In the genomic region with DNA sequence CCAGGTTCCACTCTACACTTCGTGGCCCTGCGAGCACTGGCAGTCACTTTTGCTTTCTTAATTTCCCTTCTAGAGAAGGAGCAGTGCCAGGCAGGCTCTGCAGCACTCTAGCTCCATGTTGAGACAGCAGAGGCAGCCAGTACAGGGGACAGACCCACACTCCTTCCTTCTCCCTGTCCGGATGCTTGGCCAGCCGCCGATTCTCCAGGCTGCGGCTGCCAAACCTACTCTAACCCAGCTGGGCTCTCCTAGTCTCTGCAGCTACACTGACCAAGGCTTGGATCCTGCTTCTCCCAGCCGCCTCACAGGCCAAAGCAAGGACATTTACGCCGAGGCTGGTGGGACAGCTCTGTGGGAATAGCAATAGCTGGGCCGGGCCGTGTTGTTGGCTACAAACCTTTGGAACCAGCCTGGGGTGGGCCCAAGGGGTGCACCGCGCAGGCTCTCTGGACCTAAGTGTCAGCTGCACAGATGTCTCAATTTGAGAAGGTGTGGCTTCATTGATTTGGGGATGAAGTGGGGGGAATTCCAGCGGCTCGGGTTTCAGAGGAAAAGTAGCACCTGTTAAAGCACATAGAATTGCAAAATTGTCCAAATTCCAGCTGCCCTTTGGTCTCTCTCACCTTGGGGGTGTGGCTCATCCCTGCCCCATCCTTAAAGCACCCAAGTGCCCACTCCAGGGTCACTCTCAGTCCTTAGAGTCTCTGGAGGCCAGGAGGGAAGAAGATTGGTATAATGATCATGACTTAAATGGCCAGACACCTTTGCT, we compare ENCODE assay signal across 26 cellular contexts. TPM values are rescaled to one million over a fixed set of nuclear protein-coding genes. Genes with fewer than 3 reads are reported as not detected.
DNase-seq lines count a peak whose midpoint lies in the region; ATAC-seq, FAIRE-seq and TF ChIP-seq lines count a peak whose summit lies in the region.
"Had no signal": no experiment of that assay in that cellular context is flagged by ENCODE, and none has a peak within 500 bp of the region (broad histone marks: within the 10 kb centered on the region; RNA-seq: fewer than 3 reads in every experiment).

No MANE protein-coding gene starts in this region.

- no peak overlapping the region for H3K9ac ChIP-seq in H9 (ENCODE audit: extremely low read depth, insufficient read length, low read length)
- no peak overlapping the region for H3K9ac ChIP-seq in HepG2 (ENCODE audit: insufficient read depth, low read depth, low read length)
- H3K9ac ChIP-seq: BLaER1 treated with 17β-estradiol and CSF1 and Interleukin-3, amounts not matched to agents 10 nM and 100 nM; GM23248 had no signal

- TF ChIP-seq RAD21 in A549 (conservative IDR thresholded peaks at IDR 0.05 in 1 of 2, IDR thresholded peaks at IDR 0.05 in 1 of 2) = no peak
- no peak for TF ChIP-seq RAD21 in HepG2 (CRISPR knock-in tag; IDR thresholded peaks at IDR 0.05)

- H3K4ac ChIP-seq in H9 (ENCODE audit: low read depth, low read length) = no peak overlapping the region

- H3K27ac Mint-ChIP-seq in H9 (no peak overlapping the region), brain (peak overlapping the region in 2 of 5 experiments; percentile 54 to 79)

- H3K4me2 ChIP-seq in A549 (no peak overlapping the region), H9 (ENCODE audit: insufficient read depth, insufficient read length, low read length) (peak overlapping the region; percentile 19), HepG2 (ENCODE audit: low read depth, low read length) (no peak overlapping the region)
- H3K4me2 ChIP-seq: BLaER1 treated with 17β-estradiol and CSF1 and Interleukin-3, amounts not matched to agents 10 nM and 100 nM had no signal

- no peak overlapping the region for H2BK20ac ChIP-seq in H9 (ENCODE audit: low read depth, low read length, poor library complexity, severe bottlenecking)

- H3K4me3 ChIP-seq in A549 (no peak overlapping the region), HepG2 (replicated peaks in 1 of 3; ENCODE audit: insufficient read depth in 1 of 3, low read depth in 2 of 3, low read length in 3 of 3) (no peak overlapping the region), thyroid gland (replicated peaks in 1 of 3) (no peak overlapping the region)
- H3K4me3 ChIP-seq: BLaER1 treated with 17β-estradiol and CSF1 and Interleukin-3, amounts not matched to agents 10 nM and 100 nM; GM23248; lower lobe of right lung had no signal

- no peak overlapping the region for H3K56ac ChIP-seq in H9 (ENCODE audit: insufficient read length, low read depth, low read length)

- H3K27ac ChIP-seq in A549 = no peak overlapping the region
- no peak overlapping the region for H3K27ac ChIP-seq in H9 (ENCODE audit: insufficient read length, low read depth, low read length)
- H3K27ac ChIP-seq in HepG2 (ENCODE audit: extremely low read length, insufficient read depth, low read length) = no peak overlapping the region
- H3K27ac ChIP-seq in thyroid gland = no peak overlapping the region
- H3K27ac ChIP-seq: BLaER1 treated with 17β-estradiol and CSF1 and Interleukin-3, amounts not matched to agents 10 nM and 100 nM; breast epithelium; epithelial cell of prostate; GM23248; lower lobe of right lung; VCaP had no signal

- H3K18ac ChIP-seq in H9 (ENCODE audit: insufficient read length, low read depth, low read length) = no peak overlapping the region

- H4K8ac ChIP-seq in H9 (replicated peaks; ENCODE audit: insufficient read length, low read depth, low read length) = no peak overlapping the region

- ATAC-seq in A549 (peak; percentile 32 to 61; a peak in 4 of 6 replicates), HepG2 (peak; percentile 16; the same call in 2 of the 3 replicates), HG03565 (IDR thresholded peaks at IDR 0.05; ENCODE audit: unreplicated experiment) (no peak)
- ATAC-seq: lower lobe of right lung, Right ventricle myocardium inferior had no signal

- H4K91ac ChIP-seq in H9 (ENCODE audit: insufficient read length, low read depth, low read length) = no peak overlapping the region

- intact Hi-C loops in HepG2 (cut with micrococcal nuclease; ENCODE audit: unreplicated experiment) = no loop called here
- intact Hi-C loops in thyroid gland (cut with DNase I) = no loop called here

- H2AFZ ChIP-seq in H9 (ENCODE audit: low read length) (no peak overlapping the region), HepG2 (ENCODE audit: low read length) (no peak overlapping the region)
- H2AFZ ChIP-seq: GM23248 had no signal

- H3K36me3 ChIP-seq in HepG2 (replicated peaks in 1 of 2; ENCODE audit: control insufficient read depth in 1 of 2, insufficient read depth in 2 of 2, low read length in 2 of 2) = no peaks in the 10 kb centered on the region
- no peaks in the 10 kb centered on the region for H3K36me3 ChIP-seq in thyroid gland
- H3K36me3 ChIP-seq: BLaER1 treated with 17β-estradiol and CSF1 and Interleukin-3, amounts not matched to agents 10 nM and 100 nM; breast epithelium; lower lobe of right lung had no signal

- H3K36me3 Mint-ChIP-seq in H9 (ENCODE audit: insufficient read depth in 1 of 3, low read depth in 3 of 3) (no peaks in the 10 kb centered on the region; a peak in 1 of 7 replicates), brain (no peaks in the 10 kb centered on the region)

- H4K20me1 ChIP-seq in H9 (ENCODE audit: control insufficient read depth, insufficient read depth, insufficient read length) (peaks cover 5% of the 10 kb centered on the region), HepG2 (ENCODE audit: insufficient read depth, low read length) (no peaks in the 10 kb centered on the region)

- TF ChIP-seq POLR2A in A549 (IDR thresholded peaks at IDR 0.05; ENCODE audit: low read length) = no peak
- TF ChIP-seq POLR2A in HepG2 (IDR thresholded peaks at IDR 0.05; ENCODE audit: insufficient read depth in 1 of 2, low read depth in 2 of 2, low read length in 2 of 2) = no peak
- no peak for TF ChIP-seq POLR2A in thyroid gland (IDR thresholded peaks at IDR 0.05)

- FAIRE-seq in A549 (lab: Jason Lieb, UNC) = no peak
- no peak for FAIRE-seq in HepG2 (lab: Jason Lieb, UNC)
- FAIRE-seq: HTR-8/SVneo had no signal

- 10% methylated on average over 11 of the region's 15 CpGs for WGBS in A549 (ENCODE audit: missing lambda C conversion rate)
- no CpG with 5 or more reads among the region's 15 CpGs for WGBS in H9 (ENCODE audit: extremely low coverage, insufficient read length, low lambda C conversion rate)
- 9% methylated on average over 15 of the region's 15 CpGs for WGBS in HepG2 (ENCODE audit: low lambda C conversion rate)
- whole genome bisulfite sequencing in thyroid gland, 2 donors = 4 to 12% methylated on average over 6 to 11 of the region's 15 CpGs

- CTCF ChIA-PET in A549 (lab: Yijun Ruan, JAX) = no interaction called here
- CTCF ChIA-PET in HepG2 (lab: Yijun Ruan, JAX; ENCODE audit: low intra/inter-chr PET ratio, low total read pairs) = no interaction called here

- no peak for TF ChIP-seq EP300 in A549 (IDR thresholded peaks at IDR 0.05)
- TF ChIP-seq EP300 in HepG2 (IDR thresholded peaks at IDR 0.05; ENCODE audit: low read depth in 2 of 2, low read length in 2 of 2) = no peak
- no peak for TF ChIP-seq EP300 in HepG2 (CRISPR knock-in tag; IDR thresholded peaks at IDR 0.05; ENCODE audit: borderline replicate concordance)

- in situ Hi-C loops in HepG2 (cut with HindIII; ENCODE audit: extremely low pct_ligation_motif_present, low pct_unique_long_range_greater_than_20kb) (no loop called here), KBM-7 (cut with MboI; ENCODE audit: low pct_unique_long_range_greater_than_20kb, low sequenced_read_pairs) (no loop called here)

- H3K9me3 ChIP-seq in A549 (no peaks in the 10 kb centered on the region), H9 (ENCODE audit: control insufficient read depth, low read depth, low read length) (no peaks in the 10 kb centered on the region), HepG2 (ENCODE audit: low read length) (no peaks in the 10 kb centered on the region), thyroid gland (no peaks in the 10 kb centered on the region)
- H3K9me3 ChIP-seq: breast epithelium, lower lobe of right lung had no signal

- no peaks in the 10 kb centered on the region for H3K4me1 ChIP-seq in A549
- peaks cover 2% of the 10 kb centered on the region; the same call in 1 of the 2 replicates for H3K4me1 ChIP-seq in H9 (ENCODE audit: insufficient read depth, low read length)
- H3K4me1 ChIP-seq in HepG2 (ENCODE audit: insufficient read depth, low read length) = no peaks in the 10 kb centered on the region
- peaks cover 8 to 24% of the 10 kb centered on the region in 2 donors for H3K4me1 ChIP-seq in thyroid gland
- H3K4me1 ChIP-seq: BLaER1 treated with 17β-estradiol and CSF1 and Interleukin-3, amounts not matched to agents 10 nM and 100 nM; breast epithelium had no signal

- no peak overlapping the region for H3T11ph ChIP-seq in H9 (ENCODE audit: low read length)

- no peaks in the 10 kb centered on the region for H3K79me1 ChIP-seq in H9 (ENCODE audit: insufficient read depth, low read depth, low read length, poor library complexity, severe bottlenecking)

- BruUV-seq in HepG2 (replicated peaks; lab: Mats Ljungman, UMichigan) = no TSS peak

- H2BK5ac ChIP-seq in H9 (ENCODE audit: insufficient read length, low read length) = no peak overlapping the region

- H3K9me3 Mint-ChIP-seq in H9 = peaks cover 3 to 6% of the 10 kb centered on the region in 2 experiments; a peak in 3 of 5 replicates
- H3K9me3 Mint-ChIP-seq in brain = peaks cover 0 to 7% (median 0%) of the 10 kb centered on the region in 5 experiments

- H2BK15ac ChIP-seq in H9 (ENCODE audit: low read depth, low read length) = no peak overlapping the region

- no peak overlapping the region for H2BK120ac ChIP-seq in H9 (ENCODE audit: low read depth, low read length, poor library complexity, severe bottlenecking)

- H4K5ac ChIP-seq in H9 (ENCODE audit: insufficient read length, low read depth, low read length) = no peak overlapping the region

- H3K27me3 ChIP-seq in H9 (ENCODE audit: insufficient read depth, low read length) (peaks cover 91% of the 10 kb centered on the region), HepG2 (ENCODE audit: control insufficient read depth in 1 of 2, insufficient read depth in 2 of 2, low read length in 2 of 2) (peaks cover 12 to 59% of the 10 kb centered on the region in 2 experiments), thyroid gland (peaks cover 62% of the 10 kb centered on the region)

- DNase-seq in A549 (ENCODE audit: low read depth in 1 of 2, low spot score in 1 of 2) = no peak
- peak; percentile 56 for DNase-seq in H9
- no peak for DNase-seq in HepG2 (ENCODE audit: low spot score)
- no peak for DNase-seq in DMS 273 (lab: John Stamatoyannopoulos, UW; ENCODE audit: unreplicated experiment)
- DNase-seq in thyroid gland = no peak
- DNase-seq in KBM-7 = no peak
- DNase-seq: activated CD8-positive, alpha-beta memory T cell treated with anti-CD3 and anti-CD28 coated beads, Interleukin-2, amount 50 U/mL, for 48 hours; activated effector memory CD4-positive, alpha-beta T cell treated with Interleukin-2 at 50 U/mL for 16 hours; dermis blood vessel endothelial cell; foreskin fibroblast; GF-D8; GM23248; hippocampal formation; islet precursor cell; lower lobe of right lung; NCI-H524 treated with DMSO at 0.1 percent for 48 hours; T-helper 1 cell had no signal

- H3K27me3 Mint-ChIP-seq in H9 (ENCODE audit: low read depth) = peaks cover 98% of the 10 kb centered on the region
- H3K27me3 Mint-ChIP-seq in brain = peaks cover 100% of the 10 kb centered on the region

- no peak overlapping the region for H2BK12ac ChIP-seq in H9 (ENCODE audit: insufficient read length, low read depth, low read length)

- no peaks in the 10 kb centered on the region for H3K79me2 ChIP-seq in H9 (ENCODE audit: insufficient read depth, low read length)
- H3K79me2 ChIP-seq in HepG2 (ENCODE audit: insufficient read depth, low read length) = no peaks in the 10 kb centered on the region

- TF ChIP-seq CTCF in A549 (IDR thresholded peaks at IDR 0.05) = no peak
- TF ChIP-seq CTCF in H9 (conservative IDR thresholded peaks at IDR 0.05) = no peak
- TF ChIP-seq CTCF in brain (conservative IDR thresholded peaks at IDR 0.05) = no peak
- no peak for TF ChIP-seq CTCF in HepG2 (CRISPR knock-in tag; IDR thresholded peaks at IDR 0.05)
- TF ChIP-seq CTCF in thyroid gland (IDR thresholded peaks at IDR 0.05) = no peak

- H3K23me2 ChIP-seq in H9 (ENCODE audit: insufficient read length, low read depth, low read length, poor library complexity, severe bottlenecking) = peaks cover 3% of the 10 kb centered on the region

- no peak overlapping the region for H3K23ac ChIP-seq in H9 (ENCODE audit: insufficient read length, low read depth, low read length)

- H3K4me1 Mint-ChIP-seq in H9 = peaks cover 18 to 61% of the 10 kb centered on the region in 2 experiments
- H3K4me1 Mint-ChIP-seq in brain = peaks cover 33% of the 10 kb centered on the region

- H2AK5ac ChIP-seq in H9 (ENCODE audit: insufficient read length, low read length) = no peak overlapping the region

- H3K4me3 Mint-ChIP-seq in H9 = peak overlapping the region in 1 of 2 experiments; percentile 3; a peak in 1 of 5 replicates
- H3K4me3 Mint-ChIP-seq in brain = peak overlapping the region in 4 of 5 experiments; percentile 10 to 89 (median 77)

- POLR2A ChIA-PET in A549 (lab: Yijun Ruan, JAX) (no interaction called here), HepG2 (lab: Yijun Ruan, JAX) (no interaction called here)

- no peak overlapping the region for H3K14ac ChIP-seq in H9 (ENCODE audit: insufficient read depth, low read length)

RNA-seq across cellular contexts. Expression of a gene that starts 3.2 kb away (rescaled TPM):
- not detected in 2 replicates for polyA plus RNA-seq in A549 (2011; rRNA removed)
- not detected in 2 replicates for polyA plus RNA-seq in A549 (2012; cell fraction: cytosol; rRNA removed)
- polyA plus RNA-seq in A549 (2012; cell fraction: nucleus; rRNA removed) = not detected in 2 replicates
- polyA plus RNA-seq in A549 (2017; fragmentation: RNase III; extraction: RNeasy Plus Mini Kit Qiagen cat#74134 plus additional on column Dnase treatment) = not detected in 3 replicates
- polyA minus RNA-seq in A549 (2011; rRNA and poly(A)+ RNA removed) = not detected in 2 replicates
- not detected in 2 replicates for total RNA-seq in H9 (2021)
- 1.3 TPM for polyA plus RNA-seq in brain (ENCODE audit: insufficient read depth, low read depth, low replicate concordance)
- total RNA-seq in HepG2 (2016; rRNA removed; fragmentation: Illumina TruSeq; extraction: Trizol) = not detected in 2 replicates
- not detected in 2 replicates for total RNA-seq in HepG2 (2016; cell fraction: cytosol; rRNA removed; fragmentation: Illumina TruSeq; extraction: Trizol; ENCODE audit: low read depth)
- not detected in 2 replicates for total RNA-seq in HepG2 (2016; cell fraction: insoluble cytoplasmic fraction; rRNA removed; fragmentation: Illumina TruSeq; extraction: Trizol)
- total RNA-seq in HepG2 (2016; cell fraction: membrane; rRNA removed; fragmentation: Illumina TruSeq; extraction: Trizol) = not detected in 2 replicates
- total RNA-seq in HepG2 (2016; cell fraction: nucleus; rRNA removed; fragmentation: Illumina TruSeq; extraction: Trizol) = not detected in 2 replicates
- polyA plus RNA-seq in HepG2 (2011; rRNA removed) = not detected in 2 replicates
- not detected in 2 replicates for polyA plus RNA-seq in HepG2 (2011; cell fraction: cytosol; rRNA removed)
- not detected in 2 replicates for polyA plus RNA-seq in HepG2 (2011; cell fraction: nucleus; rRNA removed)
- polyA plus RNA-seq in HepG2 (2012) = not detected in 2 replicates
- not detected in 2 replicates for polyA plus RNA-seq in HepG2 (2016; cell fraction: cytosol; fragmentation: Illumina TruSeq; extraction: Trizol; ENCODE audit: low read depth)
- not detected in 2 replicates for polyA plus RNA-seq in HepG2 (2016; cell fraction: insoluble cytoplasmic fraction; fragmentation: Illumina TruSeq; extraction: Trizol; ENCODE audit: low read depth)
- not detected in 2 replicates for polyA plus RNA-seq in HepG2 (2016; cell fraction: membrane; fragmentation: Illumina TruSeq; extraction: Trizol; ENCODE audit: low read depth)
- polyA plus RNA-seq in HepG2 (2016; cell fraction: nucleus; fragmentation: Illumina TruSeq; extraction: Trizol; ENCODE audit: insufficient read depth, low read depth) = not detected in 2 replicates
- not detected in 2 replicates for polyA minus RNA-seq in HepG2 (2011; rRNA and poly(A)+ RNA removed; ENCODE audit: low replicate concordance)
- not detected in 2 replicates for polyA minus RNA-seq in HepG2 (2011; cell fraction: cytosol; rRNA and poly(A)+ RNA removed)
- polyA minus RNA-seq in HepG2 (2011; cell fraction: nucleus; rRNA and poly(A)+ RNA removed) = not detected in 2 replicates
- total RNA-seq in thyroid gland = not detected
- total RNA-seq: breast epithelium, dermis blood vessel endothelial cell, GM23248, lower lobe of right lung, Right ventricle myocardium inferior, subcutaneous adipose tissue had no signal
- polyA plus RNA-seq: GM23248 had no signal
